8 cellular contexts compared by ENCODE assay signal in the genomic region with DNA sequence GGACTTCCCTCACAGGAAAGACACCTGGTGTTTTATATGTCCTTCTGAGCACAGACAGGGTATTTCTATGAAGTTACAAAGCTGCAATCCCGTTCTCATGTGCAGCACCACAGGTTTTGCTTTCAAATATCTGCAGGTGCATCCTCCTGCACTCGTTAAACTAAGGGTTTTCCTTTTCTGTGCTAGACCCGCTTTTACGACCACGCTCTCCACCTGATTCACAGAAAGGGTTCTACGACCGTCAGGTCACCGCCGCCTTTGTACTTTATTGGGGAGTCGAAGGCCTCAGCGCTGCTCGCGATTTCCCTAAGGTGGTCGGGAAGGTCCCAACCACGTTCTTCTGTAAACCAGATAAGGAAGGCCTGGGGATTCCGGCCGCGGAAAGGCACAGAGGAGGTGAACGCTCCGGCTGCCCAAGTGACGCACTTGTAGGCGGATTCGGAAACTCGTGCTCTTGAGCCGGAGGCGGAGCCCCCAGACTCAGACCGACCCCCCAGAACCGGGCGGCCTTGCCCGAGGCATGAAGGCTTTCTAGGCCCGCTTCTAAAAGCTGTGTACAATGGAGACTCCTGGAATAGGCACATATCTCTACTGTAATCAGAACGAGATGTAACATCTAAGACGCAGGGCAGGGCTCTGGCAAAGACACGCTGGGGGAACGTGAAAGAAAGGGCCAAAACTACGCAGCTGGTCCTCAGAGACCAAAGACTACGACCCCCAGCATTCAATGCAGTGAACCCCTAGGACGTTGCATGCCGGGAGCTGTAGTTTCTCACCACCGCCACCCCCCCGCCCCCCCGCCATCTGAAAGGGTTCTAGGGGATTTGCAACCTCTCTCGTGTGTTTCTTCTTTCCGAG.
DNase-seq lines count a peak whose midpoint lies in the region; ATAC-seq and TF ChIP-seq lines count a peak whose summit lies in the region.

No MANE protein-coding gene starts in this region.

- TF ChIP-seq CTCF in 22Rv1 (IDR thresholded peaks at IDR 0.05): no peak

- peak overlapping the region; percentile 92 for H3K4me3 Mint-ChIP-seq in central memory CD8-positive, alpha-beta T cell

- peak; percentile 94 for DNase-seq in NCI-H446 treated with DMSO at 0.1 percent for 48 hours (lab: John Stamatoyannopoulos, UW)
- peak; percentile 80 to 83 for DNase-seq in central memory CD8-positive, alpha-beta T cell (ENCODE audit: low spot score in 2 of 2)
- peak; percentile 93 for DNase-seq in iris pigment epithelial cell (ENCODE audit: low read depth)
- DNase-seq in smooth muscle cell of the brain vasculature (ENCODE audit: low read depth, low spot score): peak; percentile 69

- peak overlapping the region; percentile 98 for H3K27ac Mint-ChIP-seq in central memory CD8-positive, alpha-beta T cell (ENCODE audit: low read depth)

- no peaks in the 10 kb centered on the region for H3K9me3 Mint-ChIP-seq in central memory CD8-positive, alpha-beta T cell

- peak overlapping the region; percentile 89 for H3K27ac ChIP-seq in 22Rv1

- peaks cover 45% of the 10 kb centered on the region for H3K36me3 Mint-ChIP-seq in central memory CD8-positive, alpha-beta T cell (ENCODE audit: insufficient read depth)

- ATAC-seq in GM18870 (IDR thresholded peaks at IDR 0.05; ENCODE audit: unreplicated experiment) (peak; percentile 4), HG03196 (IDR thresholded peaks at IDR 0.05; ENCODE audit: unreplicated experiment) (peak; percentile 18)
- ATAC-seq in activated CD4-positive, CD25-positive, alpha-beta regulatory T cell treated with anti-CD3 and anti-CD28 coated beads, Interleukin-2, amount 50 U/mL, for 24 hours: peak; percentile 43 to 49
- ATAC-seq in central memory CD8-positive, alpha-beta T cell (replicated peaks; ENCODE audit: extremely low read depth, poor library complexity, severe bottlenecking): peak; percentile 50

- H3K27me3 Mint-ChIP-seq in central memory CD8-positive, alpha-beta T cell: no peaks in the 10 kb centered on the region

- peaks cover 66% of the 10 kb centered on the region for H3K4me1 Mint-ChIP-seq in central memory CD8-positive, alpha-beta T cell

Comparison
In these comparisons a context has a peak if more than half of its experiments do, and no peak if none do; other contexts are left out.
1. Peak in every context shown above with its lines: DNase-seq, ATAC-seq and H3K27ac ChIP-seq.